ENCODE assay signal across 1 cellular context in the genomic region with DNA sequence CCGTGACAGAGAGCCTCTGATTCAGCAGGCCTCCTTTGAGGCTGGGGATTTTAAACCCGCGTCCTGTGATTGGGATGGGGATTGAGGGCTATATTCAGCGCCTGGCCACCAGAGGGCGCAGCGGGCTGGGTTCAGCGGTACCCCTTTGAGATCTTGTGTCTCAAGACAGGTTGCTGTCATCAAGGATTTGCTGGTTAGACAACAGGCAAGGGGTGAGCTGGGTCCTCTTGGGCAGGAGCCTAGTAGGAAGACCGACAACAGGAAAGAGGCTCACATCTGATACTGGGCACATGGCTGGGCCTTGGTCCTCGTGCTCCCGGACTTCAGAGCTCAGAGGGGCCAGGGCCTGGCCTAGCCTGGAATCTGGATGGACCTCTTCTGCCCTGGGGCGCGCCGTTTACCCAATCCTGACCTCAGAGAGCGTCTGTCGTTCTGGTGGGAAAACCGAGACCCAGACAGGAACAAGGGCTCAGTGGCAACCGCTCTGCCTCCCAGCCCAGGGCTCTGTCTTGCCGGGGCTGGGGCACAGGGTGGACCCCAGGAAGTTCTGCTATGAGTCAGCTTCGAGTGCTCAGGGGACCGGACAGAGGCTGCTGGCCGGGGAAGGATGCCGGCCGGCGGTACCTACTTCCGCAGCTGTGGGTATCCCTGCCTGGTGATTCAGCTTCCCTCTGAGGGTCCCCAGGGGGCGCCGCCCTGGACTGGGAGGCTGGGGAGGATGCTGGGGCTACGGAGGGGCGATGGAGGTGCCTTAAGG.
TF ChIP-seq lines count a peak whose summit lies in the region.

No MANE protein-coding gene starts in this region.

TF ChIP-seq in HepG2, 621 proteins besides CTCF, POLR2A, EP300 and RAD21 (continued from another document and continues in another):
- TF ChIP-seq, protein P1, sequence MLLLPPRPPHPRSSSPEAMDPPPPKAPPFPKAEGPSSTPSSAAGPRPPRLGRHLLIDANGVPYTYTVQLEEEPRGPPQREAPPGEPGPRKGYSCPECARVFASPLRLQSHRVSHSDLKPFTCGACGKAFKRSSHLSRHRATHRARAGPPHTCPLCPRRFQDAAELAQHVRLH (CRISPR knock-in tag; IDR thresholded peaks at IDR 0.05; ENCODE audit: borderline replicate concordance, low read depth): no peak
- no peak for TF ChIP-seq KDM5B (CRISPR knock-in tag; IDR thresholded peaks at IDR 0.05; ENCODE audit: borderline replicate concordance)
- TF ChIP-seq DNMT1 (CRISPR knock-in tag; IDR thresholded peaks at IDR 0.05): no peak
- TF ChIP-seq, protein P2, sequence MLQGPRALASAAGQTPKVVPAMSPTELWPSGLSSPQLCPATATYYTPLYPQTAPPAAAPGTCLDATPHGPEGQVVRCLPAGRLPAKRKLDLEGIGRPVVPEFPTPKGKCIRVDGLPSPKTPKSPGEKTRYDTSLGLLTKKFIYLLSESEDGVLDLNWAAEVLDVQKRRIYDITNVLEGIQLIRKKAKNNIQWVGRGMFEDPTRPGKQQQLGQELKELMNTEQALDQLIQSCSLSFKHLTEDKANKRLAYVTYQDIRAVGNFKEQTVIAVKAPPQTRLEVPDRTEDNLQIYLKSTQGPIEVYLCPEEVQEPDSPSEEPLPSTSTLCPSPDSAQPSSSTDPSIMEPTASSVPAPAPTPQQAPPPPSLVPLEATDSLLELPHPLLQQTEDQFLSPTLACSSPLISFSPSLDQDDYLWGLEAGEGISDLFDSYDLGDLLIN (CRISPR knock-in tag; IDR thresholded peaks at IDR 0.05; ENCODE audit: borderline replicate concordance): no peak
- no peak for TF ChIP-seq ZNF674 (CRISPR knock-in tag; IDR thresholded peaks at IDR 0.05; ENCODE audit: low read depth)
- no peak for TF ChIP-seq ZNF44 (CRISPR knock-in tag; IDR thresholded peaks at IDR 0.05)
- TF ChIP-seq, protein P3, sequence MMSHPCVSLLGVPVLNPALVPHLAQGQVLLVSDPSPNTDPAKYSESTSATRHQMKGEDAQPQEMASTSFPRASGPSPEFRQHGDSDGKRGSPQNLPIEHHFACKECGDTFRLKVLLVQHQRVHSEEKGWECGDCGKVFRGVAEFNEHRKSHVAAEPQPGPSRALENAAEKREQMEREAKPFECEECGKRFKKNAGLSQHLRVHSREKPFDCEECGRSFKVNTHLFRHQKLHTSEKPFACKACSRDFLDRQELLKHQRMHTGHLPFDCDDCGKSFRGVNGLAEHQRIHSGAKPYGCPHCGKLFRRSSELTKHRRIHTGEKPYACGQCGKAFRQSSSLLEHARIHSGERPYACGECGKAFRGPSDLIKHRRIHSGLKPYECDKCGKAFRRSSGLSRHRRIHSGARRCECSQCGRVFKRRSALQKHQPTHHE (CRISPR knock-in tag; IDR thresholded peaks at IDR 0.05; ENCODE audit: borderline replicate concordance): no peak
- TF ChIP-seq, protein P4, sequence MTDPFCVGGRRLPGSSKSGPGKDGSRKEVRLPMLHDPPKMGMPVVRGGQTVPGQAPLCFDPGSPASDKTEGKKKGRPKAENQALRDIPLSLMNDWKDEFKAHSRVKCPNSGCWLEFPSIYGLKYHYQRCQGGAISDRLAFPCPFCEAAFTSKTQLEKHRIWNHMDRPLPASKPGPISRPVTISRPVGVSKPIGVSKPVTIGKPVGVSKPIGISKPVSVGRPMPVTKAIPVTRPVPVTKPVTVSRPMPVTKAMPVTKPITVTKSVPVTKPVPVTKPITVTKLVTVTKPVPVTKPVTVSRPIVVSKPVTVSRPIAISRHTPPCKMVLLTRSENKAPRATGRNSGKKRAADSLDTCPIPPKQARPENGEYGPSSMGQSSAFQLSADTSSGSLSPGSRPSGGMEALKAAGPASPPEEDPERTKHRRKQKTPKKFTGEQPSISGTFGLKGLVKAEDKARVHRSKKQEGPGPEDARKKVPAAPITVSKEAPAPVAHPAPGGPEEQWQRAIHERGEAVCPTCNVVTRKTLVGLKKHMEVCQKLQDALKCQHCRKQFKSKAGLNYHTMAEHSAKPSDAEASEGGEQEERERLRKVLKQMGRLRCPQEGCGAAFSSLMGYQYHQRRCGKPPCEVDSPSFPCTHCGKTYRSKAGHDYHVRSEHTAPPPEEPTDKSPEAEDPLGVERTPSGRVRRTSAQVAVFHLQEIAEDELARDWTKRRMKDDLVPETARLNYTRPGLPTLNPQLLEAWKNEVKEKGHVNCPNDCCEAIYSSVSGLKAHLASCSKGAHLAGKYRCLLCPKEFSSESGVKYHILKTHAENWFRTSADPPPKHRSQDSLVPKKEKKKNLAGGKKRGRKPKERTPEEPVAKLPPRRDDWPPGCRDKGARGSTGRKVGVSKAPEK (CRISPR knock-in tag; IDR thresholded peaks at IDR 0.05; ENCODE audit: borderline replicate concordance): no peak
- TF ChIP-seq ZMAT3 (CRISPR knock-in tag; conservative IDR thresholded peaks at IDR 0.05): no peak
- TF ChIP-seq XRCC5 (optimal IDR thresholded peaks at IDR 0.05; ENCODE audit: low read length): peak; percentile 60
- TF ChIP-seq NR2F6 (IDR thresholded peaks at IDR 0.05): no peak
- TF ChIP-seq NR2F6 (CRISPR knock-in tag; IDR thresholded peaks at IDR 0.05): no peak
- no peak for TF ChIP-seq SUZ12 (IDR thresholded peaks at IDR 0.05; ENCODE audit: low read depth, low read length)
- TF ChIP-seq ZNF20 (CRISPR knock-in tag; IDR thresholded peaks at IDR 0.05): no peak
- TF ChIP-seq ZNF251 (CRISPR knock-in tag; IDR thresholded peaks at IDR 0.05): no peak
- no peak for TF ChIP-seq MXI1 (IDR thresholded peaks at IDR 0.05; ENCODE audit: borderline replicate concordance, low read depth, low read length)
- no peak for TF ChIP-seq ZNF530 (CRISPR knock-in tag; IDR thresholded peaks at IDR 0.05; ENCODE audit: low read depth)
- TF ChIP-seq KAT8 (CRISPR knock-in tag; IDR thresholded peaks at IDR 0.05): 0 out of 2 replicates have a peak, but pooled peaks have one; percentile 31
- TF ChIP-seq AHR (CRISPR knock-in tag; IDR thresholded peaks at IDR 0.05): 0 out of 2 replicates have a peak, but pooled peaks have one; percentile 42
- TF ChIP-seq, protein P5, sequence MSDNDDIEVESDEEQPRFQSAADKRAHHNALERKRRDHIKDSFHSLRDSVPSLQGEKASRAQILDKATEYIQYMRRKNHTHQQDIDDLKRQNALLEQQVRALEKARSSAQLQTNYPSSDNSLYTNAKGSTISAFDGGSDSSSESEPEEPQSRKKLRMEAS (IDR thresholded peaks at IDR 0.05): 0 out of 2 replicates have a peak, but pooled peaks have one; percentile 25
- TF ChIP-seq, protein P6, sequence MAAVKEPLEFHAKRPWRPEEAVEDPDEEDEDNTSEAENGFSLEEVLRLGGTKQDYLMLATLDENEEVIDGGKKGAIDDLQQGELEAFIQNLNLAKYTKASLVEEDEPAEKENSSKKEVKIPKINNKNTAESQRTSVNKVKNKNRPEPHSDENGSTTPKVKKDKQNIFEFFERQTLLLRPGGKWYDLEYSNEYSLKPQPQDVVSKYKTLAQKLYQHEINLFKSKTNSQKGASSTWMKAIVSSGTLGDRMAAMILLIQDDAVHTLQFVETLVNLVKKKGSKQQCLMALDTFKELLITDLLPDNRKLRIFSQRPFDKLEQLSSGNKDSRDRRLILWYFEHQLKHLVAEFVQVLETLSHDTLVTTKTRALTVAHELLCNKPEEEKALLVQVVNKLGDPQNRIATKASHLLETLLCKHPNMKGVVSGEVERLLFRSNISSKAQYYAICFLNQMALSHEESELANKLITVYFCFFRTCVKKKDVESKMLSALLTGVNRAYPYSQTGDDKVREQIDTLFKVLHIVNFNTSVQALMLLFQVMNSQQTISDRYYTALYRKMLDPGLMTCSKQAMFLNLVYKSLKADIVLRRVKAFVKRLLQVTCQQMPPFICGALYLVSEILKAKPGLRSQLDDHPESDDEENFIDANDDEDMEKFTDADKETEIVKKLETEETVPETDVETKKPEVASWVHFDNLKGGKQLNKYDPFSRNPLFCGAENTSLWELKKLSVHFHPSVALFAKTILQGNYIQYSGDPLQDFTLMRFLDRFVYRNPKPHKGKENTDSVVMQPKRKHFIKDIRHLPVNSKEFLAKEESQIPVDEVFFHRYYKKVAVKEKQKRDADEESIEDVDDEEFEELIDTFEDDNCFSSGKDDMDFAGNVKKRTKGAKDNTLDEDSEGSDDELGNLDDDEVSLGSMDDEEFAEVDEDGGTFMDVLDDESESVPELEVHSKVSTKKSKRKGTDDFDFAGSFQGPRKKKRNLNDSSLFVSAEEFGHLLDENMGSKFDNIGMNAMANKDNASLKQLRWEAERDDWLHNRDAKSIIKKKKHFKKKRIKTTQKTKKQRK (IDR thresholded peaks at IDR 0.05; ENCODE audit: low read length): no peak
- TF ChIP-seq ZBTB42 (CRISPR knock-in tag; IDR thresholded peaks at IDR 0.05): no peak
- TF ChIP-seq NRL (CRISPR knock-in tag; IDR thresholded peaks at IDR 0.05; ENCODE audit: borderline replicate concordance): no peak; the same call in 1 of the 2 replicates
- TF ChIP-seq, protein P7, sequence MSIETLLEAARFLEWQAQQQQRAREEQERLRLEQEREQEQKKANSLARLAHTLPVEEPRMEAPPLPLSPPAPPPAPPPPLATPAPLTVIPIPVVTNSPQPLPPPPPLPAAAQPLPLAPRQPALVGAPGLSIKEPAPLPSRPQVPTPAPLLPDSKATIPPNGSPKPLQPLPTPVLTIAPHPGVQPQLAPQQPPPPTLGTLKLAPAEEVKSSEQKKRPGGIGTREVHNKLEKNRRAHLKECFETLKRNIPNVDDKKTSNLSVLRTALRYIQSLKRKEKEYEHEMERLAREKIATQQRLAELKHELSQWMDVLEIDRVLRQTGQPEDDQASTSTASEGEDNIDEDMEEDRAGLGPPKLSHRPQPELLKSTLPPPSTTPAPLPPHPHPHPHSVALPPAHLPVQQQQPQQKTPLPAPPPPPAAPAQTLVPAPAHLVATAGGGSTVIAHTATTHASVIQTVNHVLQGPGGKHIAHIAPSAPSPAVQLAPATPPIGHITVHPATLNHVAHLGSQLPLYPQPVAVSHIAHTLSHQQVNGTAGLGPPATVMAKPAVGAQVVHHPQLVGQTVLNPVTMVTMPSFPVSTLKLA (IDR thresholded peaks at IDR 0.05): peak; percentile 46
- no peak for TF ChIP-seq ZNF652 (CRISPR knock-in tag; IDR thresholded peaks at IDR 0.05; ENCODE audit: borderline replicate concordance, low read depth)
- TF ChIP-seq, protein P8, sequence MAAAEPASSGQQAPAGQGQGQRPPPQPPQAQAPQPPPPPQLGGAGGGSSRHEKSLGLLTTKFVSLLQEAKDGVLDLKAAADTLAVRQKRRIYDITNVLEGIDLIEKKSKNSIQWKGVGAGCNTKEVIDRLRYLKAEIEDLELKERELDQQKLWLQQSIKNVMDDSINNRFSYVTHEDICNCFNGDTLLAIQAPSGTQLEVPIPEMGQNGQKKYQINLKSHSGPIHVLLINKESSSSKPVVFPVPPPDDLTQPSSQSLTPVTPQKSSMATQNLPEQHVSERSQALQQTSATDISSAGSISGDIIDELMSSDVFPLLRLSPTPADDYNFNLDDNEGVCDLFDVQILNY (CRISPR knock-in tag; conservative IDR thresholded peaks at IDR 0.05): no peak
- no peak for TF ChIP-seq SIN3B (IDR thresholded peaks at IDR 0.05; ENCODE audit: low read length)
- TF ChIP-seq SIX1 (CRISPR knock-in tag; IDR thresholded peaks at IDR 0.05; ENCODE audit: borderline replicate concordance): no peak
- TF ChIP-seq, protein P9, sequence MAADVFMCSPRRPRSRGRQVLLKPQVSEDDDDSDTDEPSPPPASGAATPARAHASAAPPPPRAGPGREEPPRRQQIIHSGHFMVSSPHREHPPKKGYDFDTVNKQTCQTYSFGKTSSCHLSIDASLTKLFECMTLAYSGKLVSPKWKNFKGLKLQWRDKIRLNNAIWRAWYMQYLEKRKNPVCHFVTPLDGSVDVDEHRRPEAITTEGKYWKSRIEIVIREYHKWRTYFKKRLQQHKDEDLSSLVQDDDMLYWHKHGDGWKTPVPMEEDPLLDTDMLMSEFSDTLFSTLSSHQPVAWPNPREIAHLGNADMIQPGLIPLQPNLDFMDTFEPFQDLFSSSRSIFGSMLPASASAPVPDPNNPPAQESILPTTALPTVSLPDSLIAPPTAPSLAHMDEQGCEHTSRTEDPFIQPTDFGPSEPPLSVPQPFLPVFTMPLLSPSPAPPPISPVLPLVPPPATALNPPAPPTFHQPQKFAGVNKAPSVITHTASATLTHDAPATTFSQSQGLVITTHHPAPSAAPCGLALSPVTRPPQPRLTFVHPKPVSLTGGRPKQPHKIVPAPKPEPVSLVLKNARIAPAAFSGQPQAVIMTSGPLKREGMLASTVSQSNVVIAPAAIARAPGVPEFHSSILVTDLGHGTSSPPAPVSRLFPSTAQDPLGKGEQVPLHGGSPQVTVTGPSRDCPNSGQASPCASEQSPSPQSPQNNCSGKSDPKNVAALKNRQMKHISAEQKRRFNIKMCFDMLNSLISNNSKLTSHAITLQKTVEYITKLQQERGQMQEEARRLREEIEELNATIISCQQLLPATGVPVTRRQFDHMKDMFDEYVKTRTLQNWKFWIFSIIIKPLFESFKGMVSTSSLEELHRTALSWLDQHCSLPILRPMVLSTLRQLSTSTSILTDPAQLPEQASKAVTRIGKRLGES (CRISPR knock-in tag; IDR thresholded peaks at IDR 0.05; ENCODE audit: borderline replicate concordance): no peak
- TF ChIP-seq, protein P10, sequence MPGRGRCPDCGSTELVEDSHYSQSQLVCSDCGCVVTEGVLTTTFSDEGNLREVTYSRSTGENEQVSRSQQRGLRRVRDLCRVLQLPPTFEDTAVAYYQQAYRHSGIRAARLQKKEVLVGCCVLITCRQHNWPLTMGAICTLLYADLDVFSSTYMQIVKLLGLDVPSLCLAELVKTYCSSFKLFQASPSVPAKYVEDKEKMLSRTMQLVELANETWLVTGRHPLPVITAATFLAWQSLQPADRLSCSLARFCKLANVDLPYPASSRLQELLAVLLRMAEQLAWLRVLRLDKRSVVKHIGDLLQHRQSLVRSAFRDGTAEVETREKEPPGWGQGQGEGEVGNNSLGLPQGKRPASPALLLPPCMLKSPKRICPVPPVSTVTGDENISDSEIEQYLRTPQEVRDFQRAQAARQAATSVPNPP (CRISPR knock-in tag; IDR thresholded peaks at IDR 0.05): no peak
- TF ChIP-seq ZNF30 (CRISPR knock-in tag; IDR thresholded peaks at IDR 0.05): no peak
- TF ChIP-seq, protein P11, sequence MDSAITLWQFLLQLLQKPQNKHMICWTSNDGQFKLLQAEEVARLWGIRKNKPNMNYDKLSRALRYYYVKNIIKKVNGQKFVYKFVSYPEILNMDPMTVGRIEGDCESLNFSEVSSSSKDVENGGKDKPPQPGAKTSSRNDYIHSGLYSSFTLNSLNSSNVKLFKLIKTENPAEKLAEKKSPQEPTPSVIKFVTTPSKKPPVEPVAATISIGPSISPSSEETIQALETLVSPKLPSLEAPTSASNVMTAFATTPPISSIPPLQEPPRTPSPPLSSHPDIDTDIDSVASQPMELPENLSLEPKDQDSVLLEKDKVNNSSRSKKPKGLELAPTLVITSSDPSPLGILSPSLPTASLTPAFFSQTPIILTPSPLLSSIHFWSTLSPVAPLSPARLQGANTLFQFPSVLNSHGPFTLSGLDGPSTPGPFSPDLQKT (CRISPR knock-in tag; IDR thresholded peaks at IDR 0.05; ENCODE audit: borderline replicate concordance): no peak
- TF ChIP-seq, protein P12, sequence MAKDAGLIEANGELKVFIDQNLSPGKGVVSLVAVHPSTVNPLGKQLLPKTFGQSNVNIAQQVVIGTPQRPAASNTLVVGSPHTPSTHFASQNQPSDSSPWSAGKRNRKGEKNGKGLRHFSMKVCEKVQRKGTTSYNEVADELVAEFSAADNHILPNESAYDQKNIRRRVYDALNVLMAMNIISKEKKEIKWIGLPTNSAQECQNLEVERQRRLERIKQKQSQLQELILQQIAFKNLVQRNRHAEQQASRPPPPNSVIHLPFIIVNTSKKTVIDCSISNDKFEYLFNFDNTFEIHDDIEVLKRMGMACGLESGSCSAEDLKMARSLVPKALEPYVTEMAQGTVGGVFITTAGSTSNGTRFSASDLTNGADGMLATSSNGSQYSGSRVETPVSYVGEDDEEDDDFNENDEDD (CRISPR knock-in tag; IDR thresholded peaks at IDR 0.05; ENCODE audit: borderline replicate concordance): no peak
- TF ChIP-seq MATR3 (CRISPR knock-in tag; IDR thresholded peaks at IDR 0.05): no peak
- TF ChIP-seq MYNN (CRISPR knock-in tag; IDR thresholded peaks at IDR 0.05; ENCODE audit: low read depth): no peak
- TF ChIP-seq ZBTB38 (CRISPR knock-in tag; IDR thresholded peaks at IDR 0.05): no peak
- TF ChIP-seq ZNF577 (CRISPR knock-in tag; IDR thresholded peaks at IDR 0.05; ENCODE audit: borderline replicate concordance, low read depth): no peak
- no peak for TF ChIP-seq ZNF563 (CRISPR knock-in tag; IDR thresholded peaks at IDR 0.05)
- 0 out of 2 replicates have a peak, but pooled peaks have one; percentile 48 for TF ChIP-seq ZNF274 (CRISPR knock-in tag; IDR thresholded peaks at IDR 0.05)
